In genomic region chr19:56117889-56118288, GRCh38 we compare ENCODE assay signal across 18 cellular contexts. TPM values are rescaled to one million over a fixed set of nuclear protein-coding genes. Genes with fewer than 3 reads are reported as not detected.
DNase-seq lines count a peak whose midpoint lies in the region; ATAC-seq and TF ChIP-seq lines count a peak whose summit lies in the region.
"Had no signal": no experiment of that assay in that cellular context is flagged by ENCODE, and none has a peak within 500 bp of the region (broad histone marks: within the 10 kb centered on the region; RNA-seq: fewer than 3 reads in every experiment).

No MANE protein-coding gene starts in this region.

- no peak overlapping the region for H3K18ac ChIP-seq in H9 (ENCODE audit: insufficient read length, low read depth, low read length)

- no peak overlapping the region for H3K23ac ChIP-seq in H9 (ENCODE audit: insufficient read length, low read depth, low read length)

- H3K9me3 ChIP-seq in A673 (ENCODE audit: low read depth, low read length, poor library complexity, severe bottlenecking) (no peaks in the 10 kb centered on the region), H9 (ENCODE audit: control insufficient read depth, low read depth, low read length) (no peaks in the 10 kb centered on the region), colonic mucosa (no peaks in the 10 kb centered on the region), neural progenitor cell (ENCODE audit: low read depth) (no peaks in the 10 kb centered on the region)
- H3K9me3 ChIP-seq: left lung had no signal

- H3K27me3 Mint-ChIP-seq in H9 (ENCODE audit: low read depth) (no peaks in the 10 kb centered on the region; the same call in 1 of the 2 replicates), neural progenitor cell (ENCODE audit: insufficient read depth, low read depth) (peaks cover 5% of the 10 kb centered on the region)
- H3K27me3 Mint-ChIP-seq: stimulated activated naive CD8-positive, alpha-beta T cell treated with anti-CD3 and anti-CD28 coated beads, Interleukin-15, Interleukin-2, amounts not matched to agents 100 ng/mL and 50 ng/mL, for 24 hours; T-cell had no signal

- H2BK120ac ChIP-seq in H9 (ENCODE audit: low read depth, low read length, poor library complexity, severe bottlenecking) = no peak overlapping the region

- DNase-seq in A673 (ENCODE audit: low spot score) (no peak), H9 (no peak), colonic mucosa (no peak), neural progenitor cell (ENCODE audit: low spot score) (no peak), GF-D8 (lab: John Stamatoyannopoulos, UW) (no peak), middle frontal gyrus (ENCODE audit: extremely low spot score, low spot score) (no peak)
- no peak for DNase-seq in stimulated activated CD4-positive, alpha-beta T cell treated with anti-CD3 and anti-CD28 coated beads, Interleukin-1b, Interleukin-23, amount 100 ng/mL, for 48 hours
- DNase-seq: Calu3; NCI-H1694; stimulated activated CD4-positive, alpha-beta T cell treated with anti-CD3 and anti-CD28 coated beads, Interleukin-12 subunit alpha, Interleukin-12 subunit beta, amount 100 ng/mL, for 4 hours; T-cell had no signal

- H3K4me3 ChIP-seq in A673 (ENCODE audit: low read depth, low read length, poor library complexity, severe bottlenecking) = no peak overlapping the region
- H3K4me3 ChIP-seq in colonic mucosa = no peak overlapping the region
- H3K4me3 ChIP-seq in neural progenitor cell = no peak overlapping the region
- H3K4me3 ChIP-seq: GM12878, left lung had no signal

- H2BK5ac ChIP-seq in H9 (ENCODE audit: insufficient read length, low read length) = no peak overlapping the region

- peaks cover 8% of the 10 kb centered on the region for H3K79me1 ChIP-seq in H9 (ENCODE audit: insufficient read depth, low read depth, low read length, poor library complexity, severe bottlenecking)

- peak overlapping the region; percentile 98 for H3K27ac ChIP-seq in A673 (ENCODE audit: low read depth, low read length, poor library complexity, severe bottlenecking)
- H3K27ac ChIP-seq in H9 (ENCODE audit: insufficient read length, low read depth, low read length) = no peak overlapping the region
- H3K27ac ChIP-seq in colonic mucosa = peak overlapping the region; percentile 96
- no peak overlapping the region for H3K27ac ChIP-seq in neural progenitor cell

- H3K9me3 Mint-ChIP-seq in H9 = no peaks in the 10 kb centered on the region; a peak in 1 of 5 replicates
- no peaks in the 10 kb centered on the region for H3K9me3 Mint-ChIP-seq in neural progenitor cell
- H3K9me3 Mint-ChIP-seq: stimulated activated naive CD8-positive, alpha-beta T cell treated with anti-CD3 and anti-CD28 coated beads, Interleukin-15, Interleukin-2, amounts not matched to agents 100 ng/mL and 50 ng/mL, for 24 hours; T-cell had no signal

- intact Hi-C loops in A673 (cut with micrococcal nuclease; ENCODE audit: unreplicated experiment) = no loop called here
- intact Hi-C loops in colonic mucosa (cut with DNase I) = no loop called here

- H2BK20ac ChIP-seq in H9 (ENCODE audit: low read depth, low read length, poor library complexity, severe bottlenecking) = no peak overlapping the region

- no peak overlapping the region for H3K4ac ChIP-seq in H9 (ENCODE audit: low read depth, low read length)

- H3K4me1 Mint-ChIP-seq in H9 = peaks cover 50 to 54% of the 10 kb centered on the region in 2 experiments
- H3K4me1 Mint-ChIP-seq in neural progenitor cell = peaks cover 39% of the 10 kb centered on the region

- H2AK5ac ChIP-seq in H9 (ENCODE audit: insufficient read length, low read length) = no peak overlapping the region

- H4K20me1 ChIP-seq in H9 (ENCODE audit: control insufficient read depth, insufficient read depth, insufficient read length) (no peaks in the 10 kb centered on the region), neural progenitor cell (ENCODE audit: low read depth) (peaks cover 75% of the 10 kb centered on the region)

- BruUV-seq in A673 (replicated peaks; lab: Mats Ljungman, UMichigan) = no TSS peak

- no peak overlapping the region for H2BK15ac ChIP-seq in H9 (ENCODE audit: low read depth, low read length)

- POLR2A ChIA-PET in A673 (lab: Charles Lee; ENCODE audit: low non-redundant PET) = no interaction called here

- TF ChIP-seq CTCF in A673 (conservative IDR thresholded peaks at IDR 0.05; ENCODE audit: low read depth, low read length) = no peak
- no peak for TF ChIP-seq CTCF in H9 (conservative IDR thresholded peaks at IDR 0.05)
- TF ChIP-seq CTCF in colonic mucosa (IDR thresholded peaks at IDR 0.05) = no peak
- TF ChIP-seq CTCF in neural progenitor cell (IDR thresholded peaks at IDR 0.05) = no peak

- H3K56ac ChIP-seq in H9 (ENCODE audit: insufficient read length, low read depth, low read length) = no peak overlapping the region

- H3K9ac ChIP-seq in H9 (ENCODE audit: extremely low read depth, insufficient read length, low read length) (no peak overlapping the region), colonic mucosa (ENCODE audit: low read depth in 2 of 2, low read length in 2 of 2) (peak overlapping the region; percentile 33 to 76), neural progenitor cell (no peak overlapping the region)

- H4K5ac ChIP-seq in H9 (ENCODE audit: insufficient read length, low read depth, low read length) = no peak overlapping the region

- H3T11ph ChIP-seq in H9 (ENCODE audit: low read length) = no peak overlapping the region

- no peak overlapping the region for H2BK12ac ChIP-seq in H9 (ENCODE audit: insufficient read length, low read depth, low read length)

- no peak overlapping the region for H3K4me3 Mint-ChIP-seq in H9
- H3K4me3 Mint-ChIP-seq in neural progenitor cell = peak overlapping the region; percentile 35
- H3K4me3 Mint-ChIP-seq: stimulated activated naive CD8-positive, alpha-beta T cell treated with anti-CD3 and anti-CD28 coated beads, Interleukin-15, Interleukin-2, amounts not matched to agents 100 ng/mL and 50 ng/mL, for 24 hours had no signal

- no peak overlapping the region for H2AFZ ChIP-seq in H9 (ENCODE audit: low read length)
- no peak overlapping the region for H2AFZ ChIP-seq in neural progenitor cell (replicated peaks)

- ATAC-seq in GM21619 (IDR thresholded peaks at IDR 0.05; ENCODE audit: unreplicated experiment) = no peak
- ATAC-seq: activated CD4-positive, CD25-positive, alpha-beta regulatory T cell treated with anti-CD3 and anti-CD28 coated beads, Interleukin-2, amount 50 U/mL, for 24 hours; GM12878; left lung; T-cell had no signal

- H4K8ac ChIP-seq in H9 (replicated peaks; ENCODE audit: insufficient read length, low read depth, low read length) = no peak overlapping the region

- peaks cover 8 to 16% (median 11%) of the 10 kb centered on the region in 3 experiments for H3K36me3 Mint-ChIP-seq in H9 (ENCODE audit: insufficient read depth in 1 of 3, low read depth in 3 of 3)
- peaks cover 10% of the 10 kb centered on the region for H3K36me3 Mint-ChIP-seq in neural progenitor cell
- H3K36me3 Mint-ChIP-seq: T-cell had no signal

- H3K79me2 ChIP-seq in H9 (ENCODE audit: insufficient read depth, low read length) (peaks cover 65% of the 10 kb centered on the region), neural progenitor cell (ENCODE audit: low read depth) (peaks cover 78% of the 10 kb centered on the region)

- peak overlapping the region in 2 of 3 experiments; percentile 67 to 68; a peak in 2 of 7 replicates for H3K27ac Mint-ChIP-seq in H9
- H3K27ac Mint-ChIP-seq in neural progenitor cell = no peak overlapping the region
- H3K27ac Mint-ChIP-seq: stimulated activated naive CD8-positive, alpha-beta T cell treated with anti-CD3 and anti-CD28 coated beads, Interleukin-15, Interleukin-2, amounts not matched to agents 100 ng/mL and 50 ng/mL, for 24 hours had no signal

- H3K27me3 ChIP-seq in A673 (replicated peaks; ENCODE audit: insufficient read depth, low read depth, low read length, poor library complexity) (no peaks in the 10 kb centered on the region), H9 (ENCODE audit: insufficient read depth, low read length) (no peaks in the 10 kb centered on the region), colonic mucosa (no peaks in the 10 kb centered on the region), neural progenitor cell (no peaks in the 10 kb centered on the region)
- H3K27me3 ChIP-seq: left lung had no signal

- peaks cover 4% of the 10 kb centered on the region for H3F3A ChIP-seq in neural progenitor cell (ENCODE audit: low read depth)

- H3K4me2 ChIP-seq in H9 (ENCODE audit: insufficient read depth, insufficient read length, low read length) = no peak overlapping the region
- H3K4me2 ChIP-seq in neural progenitor cell = no peak overlapping the region

- CTCF ChIA-PET in A673 (lab: Charles Lee) = no interaction called here

- peaks cover 7% of the 10 kb centered on the region for H3K23me2 ChIP-seq in H9 (ENCODE audit: insufficient read length, low read depth, low read length, poor library complexity, severe bottlenecking)

- H4K91ac ChIP-seq in H9 (ENCODE audit: insufficient read length, low read depth, low read length) = no peak overlapping the region

- peaks cover 15% of the 10 kb centered on the region for H3K4me1 ChIP-seq in A673 (ENCODE audit: insufficient read depth, low read length, poor library complexity, severe bottlenecking)
- H3K4me1 ChIP-seq in H9 (ENCODE audit: insufficient read depth, low read length) = peaks cover 8% of the 10 kb centered on the region
- peaks cover 29% of the 10 kb centered on the region for H3K4me1 ChIP-seq in colonic mucosa
- H3K4me1 ChIP-seq in neural progenitor cell = peaks cover 12% of the 10 kb centered on the region

- WGBS in H9 (ENCODE audit: extremely low coverage, insufficient read length, low lambda C conversion rate) = no CpG with 5 or more reads among the region's 9 CpGs

- no peaks in the 10 kb centered on the region for H3K36me3 ChIP-seq in A673 (ENCODE audit: insufficient read depth, low read length, poor library complexity, severe bottlenecking)
- no peaks in the 10 kb centered on the region for H3K36me3 ChIP-seq in colonic mucosa
- H3K36me3 ChIP-seq in neural progenitor cell = no peaks in the 10 kb centered on the region

- H3K14ac ChIP-seq in H9 (ENCODE audit: insufficient read depth, low read length) = no peak overlapping the region

RNA-seq across cellular contexts. Expression of gene ZNF787, which starts 3.2 kb away (rescaled TPM):
- total RNA-seq in A673 (2021) = 48.6 and 51.0 TPM in 2 replicates
- 54.6 and 55.8 TPM in 2 replicates for total RNA-seq in H9 (2021)
- total RNA-seq in colonic mucosa = 10 to 100 TPM; 52.1 to 69.2 TPM
- total RNA-seq in neural progenitor cell (ENCODE audit: low replicate concordance) = 2.2 and 30.0 TPM in 2 replicates

RNA-seq across cellular contexts. Expression of gene ZNF444, which starts 23.2 kb away (rescaled TPM):
- total RNA-seq in A673 (2021) (44.2 and 45.3 TPM in 2 replicates), H9 (2021) (48.8 and 49.7 TPM in 2 replicates), colonic mucosa (10 to 100 TPM; 20.5 to 50.9 TPM), neural progenitor cell (ENCODE audit: low replicate concordance) (7.0 and 51.8 TPM in 2 replicates)

RNA-seq across cellular contexts. Expression of gene GALP, which starts 57.9 kb away (rescaled TPM):
- total RNA-seq in A673 (2021) (not detected in 2 replicates), H9 (2021) (not detected in 2 replicates), colonic mucosa (not detected), neural progenitor cell (ENCODE audit: low replicate concordance) (0.71 and 1.8 TPM in 2 replicates)
- total RNA-seq: Calu3, fibroblast of villous mesenchyme, G401, GM12878, left lung, T-cell had no signal

Comparison
In these comparisons a context has a peak if more than half of its experiments do, and no peak if none do; other contexts are left out.
1. H3K27ac ChIP-seq: peak in A673 (single experiment) and colonic mucosa (single experiment); none in H9 (single experiment) and neural progenitor cell (single experiment).
2. H3K9ac ChIP-seq: peak in colonic mucosa (2 of 2); none in H9 (single experiment) and neural progenitor cell (single experiment).